Comparison of ENCODE assay signal across 19 cellular contexts in genomic region chr6:163580311-163581030, GRCh38.
"Had no signal": no experiment of that assay in that cellular context is flagged by ENCODE, and none has a peak within 500 bp of the region (broad histone marks: within the 10 kb centered on the region; RNA-seq: fewer than 3 reads in every experiment).

No MANE protein-coding gene starts in this region.

- H3K36me3 Mint-ChIP-seq: activated CD8-positive, alpha-beta memory T cell treated with anti-CD3 and anti-CD28 coated beads, Interleukin-2, amount 10 ng/mL, durations not matched to agents 7 days and 5 days had no signal

- H3K4me3 Mint-ChIP-seq: activated B cell treated with CpG ODN at 0.5 μM for 24 hours; activated CD4-positive, alpha-beta memory T cell treated with anti-CD3 and anti-CD28 coated beads, Interleukin-2, amount 10 ng/mL, durations not matched to agents 7 days and 5 days; activated CD8-positive, alpha-beta memory T cell treated with anti-CD3 and anti-CD28 coated beads, Interleukin-2, amount 10 ng/mL, durations not matched to agents 7 days and 5 days; activated naive CD8-positive, alpha-beta T cell treated with anti-CD3 and anti-CD28 coated beads, Interleukin-2, amount 50 U/mL, for 24 hours; nephron progenitor cell; type B pancreatic cell had no signal

- H3K36me3 ChIP-seq: suprapubic skin had no signal

- DNase-seq: activated B cell treated with CpG ODN at 0.5 μM for 24 hours; activated CD4-positive, alpha-beta memory T cell treated with anti-CD3 and anti-CD28 coated beads, Interleukin-2, amount 10 ng/mL, durations not matched to agents 7 days and 5 days; activated CD4-positive, alpha-beta T cell treated with anti-CD3 and anti-CD28 coated beads for 48 hours; activated CD8-positive, alpha-beta memory T cell treated with anti-CD3 and anti-CD28 coated beads, Interleukin-2, amount 10 ng/mL, durations not matched to agents 7 days and 5 days; activated naive CD4-positive, alpha-beta T cell treated with Interleukin-2 at 50 U/mL for 16 hours; activated naive CD8-positive, alpha-beta T cell treated with anti-CD3 and anti-CD28 coated beads, Interleukin-2, amount 50 U/mL, for 24 hours; aorta; cerebellar nuclear complex; effector CD8-positive, alpha-beta T cell; hippocampal formation; islet precursor cell; nephron progenitor cell; occipital lobe; stimulated activated naive CD8-positive, alpha-beta T cell treated with anti-CD3 and anti-CD28 coated beads, Interleukin-15, Interleukin-2, amounts not matched to agents 100 U/mL and 50 U/mL, for 24 hours; T-helper 1 cell; T-helper 9 cell had no signal

- H3K4me3 ChIP-seq: skin epidermis, suprapubic skin had no signal

- H3K4me1 Mint-ChIP-seq: activated B cell treated with CpG ODN at 0.5 μM for 24 hours; activated CD4-positive, alpha-beta memory T cell treated with anti-CD3 and anti-CD28 coated beads, Interleukin-2, amount 10 ng/mL, durations not matched to agents 7 days and 5 days; activated CD8-positive, alpha-beta memory T cell treated with anti-CD3 and anti-CD28 coated beads, Interleukin-2, amount 10 ng/mL, durations not matched to agents 7 days and 5 days; activated naive CD8-positive, alpha-beta T cell treated with anti-CD3 and anti-CD28 coated beads, Interleukin-2, amount 50 U/mL, for 24 hours had no signal

- ATAC-seq: activated CD8-positive, alpha-beta memory T cell treated with anti-CD3 and anti-CD28 coated beads, Interleukin-2, amount 10 ng/mL, durations not matched to agents 7 days and 5 days; activated naive CD8-positive, alpha-beta T cell treated with anti-CD3 and anti-CD28 coated beads, Interleukin-2, amount 50 U/mL, for 24 hours; stimulated activated naive CD8-positive, alpha-beta T cell treated with anti-CD3 and anti-CD28 coated beads, Interleukin-15, Interleukin-2, amounts not matched to agents 100 U/mL and 50 U/mL, for 24 hours had no signal

- H3K27me3 ChIP-seq: suprapubic skin had no signal

- H3K27ac Mint-ChIP-seq: activated B cell treated with CpG ODN at 0.5 μM for 24 hours; activated CD4-positive, alpha-beta memory T cell treated with anti-CD3 and anti-CD28 coated beads, Interleukin-2, amount 10 ng/mL, durations not matched to agents 7 days and 5 days; activated CD8-positive, alpha-beta memory T cell treated with anti-CD3 and anti-CD28 coated beads, Interleukin-2, amount 10 ng/mL, durations not matched to agents 7 days and 5 days; activated naive CD8-positive, alpha-beta T cell treated with anti-CD3 and anti-CD28 coated beads, Interleukin-2, amount 50 U/mL, for 24 hours; nephron progenitor cell; type B pancreatic cell had no signal

- H3K9me3 Mint-ChIP-seq: activated B cell treated with CpG ODN at 0.5 μM for 24 hours; activated CD4-positive, alpha-beta memory T cell treated with anti-CD3 and anti-CD28 coated beads, Interleukin-2, amount 10 ng/mL, durations not matched to agents 7 days and 5 days; activated naive CD8-positive, alpha-beta T cell treated with anti-CD3 and anti-CD28 coated beads, Interleukin-2, amount 50 U/mL, for 24 hours; nephron progenitor cell; type B pancreatic cell had no signal

- H3K27me3 Mint-ChIP-seq: activated B cell treated with CpG ODN at 0.5 μM for 24 hours; activated CD4-positive, alpha-beta memory T cell treated with anti-CD3 and anti-CD28 coated beads, Interleukin-2, amount 10 ng/mL, durations not matched to agents 7 days and 5 days; activated CD8-positive, alpha-beta memory T cell treated with anti-CD3 and anti-CD28 coated beads, Interleukin-2, amount 10 ng/mL, durations not matched to agents 7 days and 5 days; activated naive CD8-positive, alpha-beta T cell treated with anti-CD3 and anti-CD28 coated beads, Interleukin-2, amount 50 U/mL, for 24 hours; type B pancreatic cell had no signal

- H3K9me3 ChIP-seq: suprapubic skin had no signal
